ENCODE assay signal across 1 cellular context in the genomic region with DNA sequence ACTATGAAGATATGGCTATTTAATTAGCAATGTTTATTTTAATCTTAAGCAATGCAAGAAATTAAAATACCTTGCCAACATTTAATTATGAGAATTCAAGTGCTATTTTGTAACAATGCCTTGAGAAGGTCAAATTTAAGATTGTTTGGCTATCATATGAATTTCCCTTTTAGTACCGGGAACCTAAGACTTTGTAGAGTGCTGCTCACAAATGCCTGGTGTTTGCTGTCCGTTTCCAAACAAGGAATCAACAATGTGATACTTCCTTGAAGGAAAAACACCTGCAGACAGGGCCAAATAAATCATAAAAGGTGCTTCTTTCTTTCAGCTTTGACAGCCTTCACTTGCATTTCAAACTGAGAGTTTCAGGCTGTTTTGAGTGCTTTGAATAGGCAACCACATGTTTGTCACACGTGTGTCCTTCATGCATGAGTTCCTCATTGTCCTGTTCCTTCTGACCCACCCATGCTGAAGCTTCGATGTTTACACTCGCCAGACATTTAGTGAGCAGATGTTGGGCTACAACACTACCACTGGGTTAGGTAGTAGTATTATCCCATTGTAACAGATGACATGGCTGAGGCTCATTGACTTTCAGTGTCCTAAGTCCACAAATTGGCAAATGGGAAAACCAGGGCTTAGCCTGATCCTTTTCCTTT.
TF ChIP-seq lines count a peak whose summit lies in the region.

No MANE protein-coding gene starts in this region.

TF ChIP-seq in IMR-90, 13 proteins besides CTCF, POLR2A, EP300 and RAD21:
- TF ChIP-seq ELK1 (IDR thresholded peaks at IDR 0.05; ENCODE audit: borderline replicate concordance, low read depth, low read length) (no peak), NFE2L2 (IDR thresholded peaks at IDR 0.05; ENCODE audit: low read depth, low read length) (no peak), SMC3 (IDR thresholded peaks at IDR 0.05; ENCODE audit: low read depth, low read length) (no peak), BHLHE40 (IDR thresholded peaks at IDR 0.05; ENCODE audit: low read depth, low read length) (no peak), FOS (IDR thresholded peaks at IDR 0.05; ENCODE audit: low read depth, low read length) (no peak), RFX5 (IDR thresholded peaks at IDR 0.05; ENCODE audit: low read depth, low read length) (no peak), MAZ (IDR thresholded peaks at IDR 0.05; ENCODE audit: borderline replicate concordance, low read depth, low read length) (no peak), USF2 (IDR thresholded peaks at IDR 0.05; ENCODE audit: low read depth, low read length) (no peak), MAFK (IDR thresholded peaks at IDR 0.05; ENCODE audit: low read depth, low read length) (no peak)
